9 cellular contexts compared by ENCODE assay signal in the genomic region with DNA sequence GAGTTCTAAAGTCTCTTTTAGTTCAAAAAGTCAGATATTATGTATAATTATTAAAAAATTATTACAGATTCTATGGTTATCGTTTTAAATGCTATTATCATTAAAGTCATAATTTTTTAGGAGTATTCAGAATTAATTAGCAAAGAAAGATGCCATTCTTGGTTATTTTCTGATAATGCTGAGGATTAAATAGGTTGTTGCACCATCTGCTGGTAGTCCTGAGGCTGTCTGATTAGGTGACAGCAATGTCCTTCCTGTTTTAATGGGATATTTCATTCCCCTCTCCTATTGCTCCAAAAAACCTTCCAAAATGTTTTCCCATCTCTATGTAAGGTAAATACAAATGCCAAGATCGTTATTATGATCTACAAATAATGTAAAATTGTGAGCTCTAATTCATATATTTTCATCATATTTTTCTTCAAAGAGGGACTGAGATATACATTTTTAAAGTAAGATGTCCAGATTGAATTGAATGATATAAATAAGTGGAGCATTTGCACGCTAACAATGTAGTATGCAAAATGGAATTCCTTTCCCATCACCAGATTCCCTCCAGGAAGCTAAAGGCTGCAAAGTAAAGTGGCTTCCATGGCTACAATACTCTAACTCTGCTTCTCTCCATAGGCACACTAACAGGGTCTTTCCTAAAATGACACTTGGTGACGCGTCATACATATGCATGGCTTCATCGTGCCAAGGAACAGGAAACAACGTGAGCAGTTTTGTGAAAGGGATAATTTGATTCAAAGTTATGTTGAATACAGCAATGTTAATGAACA.
DNase-seq lines count a peak whose midpoint lies in the region; ATAC-seq and FAIRE-seq lines count a peak whose summit lies in the region.
"Had no signal": no experiment of that assay in that cellular context is flagged by ENCODE, and none has a peak within 500 bp of the region (broad histone marks: within the 10 kb centered on the region; RNA-seq: fewer than 3 reads in every experiment).

No MANE protein-coding gene starts in this region.

- DNase-seq in NCI-H1092 treated with DMSO at 0.1 percent for 48 hours (lab: John Stamatoyannopoulos, UW) (peak; percentile 13), NCI-H1092 (lab: John Stamatoyannopoulos, UW) (no peak), NCI-H1105 treated with DMSO at 0.1 percent for 48 hours (lab: John Stamatoyannopoulos, UW) (peak; percentile 2), midbrain (lab: John Stamatoyannopoulos, UW) (peak; percentile 8), GM19239 (ENCODE audit: insufficient read length, low spot score) (no peak), NCI-H1694 treated with DMSO at 0.1 percent for 48 hours (lab: John Stamatoyannopoulos, UW) (no peak)
- DNase-seq in effector CD4-positive, alpha-beta T cell, result peak; percentile 9
- DNase-seq: activated B cell treated with CpG ODN at 0.5 μM for 24 hours had no signal

- FAIRE-seq in GM19239 (lab: Jason Lieb, UNC), result no peak

- ATAC-seq in GM21526 (IDR thresholded peaks at IDR 0.05; ENCODE audit: low FRiP score, unreplicated experiment), result no peak

Comparison
In these comparisons a context has a peak if more than half of its experiments do, and no peak if none do; other contexts are left out.
1. DNase-seq: peak in NCI-H1092 treated with DMSO at 0.1 percent for 48 hours (single experiment), NCI-H1105 treated with DMSO at 0.1 percent for 48 hours (single experiment), effector CD4-positive, alpha-beta T cell (single experiment) and midbrain (single experiment); none in NCI-H1092 (single experiment), GM19239 (single experiment) and NCI-H1694 treated with DMSO at 0.1 percent for 48 hours (single experiment).